8 cellular contexts compared by ENCODE assay signal in genomic region chr15:66698318-66698961, GRCh38. TPM values are rescaled to one million over a fixed set of nuclear protein-coding genes. Genes with fewer than 3 reads are reported as not detected.
DNase-seq lines count a peak whose midpoint lies in the region; ATAC-seq, FAIRE-seq and TF ChIP-seq lines count a peak whose summit lies in the region.

No MANE protein-coding gene starts in this region.

- H3K27me3 Mint-ChIP-seq in dendritic cell treated with granulocyte-macrophage colony-stimulating factor and Interleukin-4, amounts not matched to agents 40 ng/mL and 50 ng/mL, for 4 days, result peaks cover 14% of the 10 kb centered on the region

- intact Hi-C loops in OCI-LY7 (cut with micrococcal nuclease; ENCODE audit: unreplicated experiment), result loop anchor here (1.0 kb wide), 1 partner anchor 79 kb away; no protein-coding TSS in a partner anchor
- intact Hi-C loops in dendritic cell treated with granulocyte-macrophage colony-stimulating factor and Interleukin-4, amounts not matched to agents 40 ng/mL and 50 ng/mL, for 4 days (cut with micrococcal nuclease), result loop anchor here (1.0 kb wide), 1 partner anchor 79 kb away; no protein-coding TSS in a partner anchor

- TF ChIP-seq POLR2A in H54 (IDR thresholded peaks at IDR 0.05; ENCODE audit: low read depth, low read length), result no peak

- no peak overlapping the region for H2AFZ ChIP-seq in OCI-LY7 (ENCODE audit: low read length)

- H3K79me2 ChIP-seq in OCI-LY7 (ENCODE audit: insufficient read depth, low read depth, low read length), result no peaks in the 10 kb centered on the region

- H3K27ac ChIP-seq in BLaER1 treated with 17β-estradiol and CSF1 and Interleukin-3, amounts not matched to agents 10 nM and 100 nM, result no peak overlapping the region
- H3K27ac ChIP-seq in OCI-LY7 (ENCODE audit: low read depth, low read length, poor library complexity, severe bottlenecking), result no peak overlapping the region

- CTCF ChIA-PET in OCI-LY7 (lab: Charles Lee; ENCODE audit: unreplicated experiment), result interaction anchor here (1.2 kb wide), 1 partner anchor 14 kb away, joined by 3 read pairs; no protein-coding TSS in a partner anchor

- no peaks in the 10 kb centered on the region for H3K9me3 ChIP-seq in BLaER1 treated with 17β-estradiol and CSF1 and Interleukin-3, amounts not matched to agents 10 nM and 100 nM (replicated peaks in 1 of 11)
- no peaks in the 10 kb centered on the region for H3K9me3 ChIP-seq in OCI-LY7 (ENCODE audit: low read length)

- POLR2A ChIA-PET in OCI-LY7 (lab: Charles Lee), result interaction anchor here (1.0 kb wide), 1 partner anchor 12 kb away, joined by 6 read pairs; no protein-coding TSS in a partner anchor

- no peaks in the 10 kb centered on the region for H3K9me2 ChIP-seq in OCI-LY7 (ENCODE audit: insufficient read depth, low read length)

- peaks cover 10% of the 10 kb centered on the region for H3K36me3 Mint-ChIP-seq in dendritic cell treated with granulocyte-macrophage colony-stimulating factor and Interleukin-4, amounts not matched to agents 40 ng/mL and 50 ng/mL, for 4 days (ENCODE audit: low read depth)

- peaks cover 2 to 20% (median 14%) of the 10 kb centered on the region in 11 experiments; a peak in 20 of 22 replicates for H3K27me3 ChIP-seq in BLaER1 treated with 17β-estradiol and CSF1 and Interleukin-3, amounts not matched to agents 10 nM and 100 nM

- peak overlapping the region in 8 of 11 experiments; percentile 8 to 38 (median 16); a peak in 7 of 22 replicates for H3K4me2 ChIP-seq in BLaER1 treated with 17β-estradiol and CSF1 and Interleukin-3, amounts not matched to agents 10 nM and 100 nM
- no peak overlapping the region for H3K4me2 ChIP-seq in OCI-LY7 (ENCODE audit: low read length)

- DNase-seq in H54 (ENCODE audit: insufficient read length, low spot score), result peak; percentile 52
- DNase-seq in OCI-LY7 (ENCODE audit: low spot score), result peak; percentile 63
- peak; percentile 67 for DNase-seq in medulla oblongata (ENCODE audit: extremely low spot score)
- no peak for DNase-seq in omental fat pad (ENCODE audit: low spot score)

- BruUV-seq in OCI-LY7 (replicated peaks; lab: Mats Ljungman, UMichigan), result no TSS peak

- TF ChIP-seq CTCF in OCI-LY7 (conservative IDR thresholded peaks at IDR 0.05; ENCODE audit: low read length) (peak; percentile 79), omental fat pad (IDR thresholded peaks at IDR 0.05) (no peak)

- no peak overlapping the region for H3K4me3 Mint-ChIP-seq in dendritic cell treated with granulocyte-macrophage colony-stimulating factor and Interleukin-4, amounts not matched to agents 40 ng/mL and 50 ng/mL, for 4 days

- ATAC-seq in HG02642 (IDR thresholded peaks at IDR 0.05; ENCODE audit: poor library complexity, unreplicated experiment), result no peak
- no peak for ATAC-seq in omental fat pad (ENCODE audit: low FRiP score)
- ATAC-seq in HG03135 (IDR thresholded peaks at IDR 0.05; ENCODE audit: unreplicated experiment), result no peak

- H4K20me1 ChIP-seq in BLaER1 treated with 17β-estradiol and CSF1 and Interleukin-3, amounts not matched to agents 10 nM and 100 nM, result peaks cover 0 to 11% (median 5%) of the 10 kb centered on the region in 11 experiments; a peak in 15 of 22 replicates
- H4K20me1 ChIP-seq in OCI-LY7 (ENCODE audit: insufficient read depth, low read length), result no peaks in the 10 kb centered on the region

- no peak overlapping the region for H3K4me3 ChIP-seq in BLaER1 treated with 17β-estradiol and CSF1 and Interleukin-3, amounts not matched to agents 10 nM and 100 nM
- H3K4me3 ChIP-seq in OCI-LY7 (ENCODE audit: low read depth, low read length, poor library complexity, severe bottlenecking), result no peak overlapping the region

- peaks cover 22% of the 10 kb centered on the region for H3K4me1 Mint-ChIP-seq in dendritic cell treated with granulocyte-macrophage colony-stimulating factor and Interleukin-4, amounts not matched to agents 40 ng/mL and 50 ng/mL, for 4 days (ENCODE audit: low read depth)

- H3K9me3 Mint-ChIP-seq in dendritic cell treated with granulocyte-macrophage colony-stimulating factor and Interleukin-4, amounts not matched to agents 40 ng/mL and 50 ng/mL, for 4 days, result no peaks in the 10 kb centered on the region

- no peak for FAIRE-seq in H54 (lab: Jason Lieb, UNC)

- H3K27ac Mint-ChIP-seq in dendritic cell treated with granulocyte-macrophage colony-stimulating factor and Interleukin-4, amounts not matched to agents 40 ng/mL and 50 ng/mL, for 4 days, result peak overlapping the region; percentile 8

- no peak overlapping the region for H3K9ac ChIP-seq in BLaER1 treated with 17β-estradiol and CSF1 and Interleukin-3, amounts not matched to agents 10 nM and 100 nM

- H3K36me3 ChIP-seq in BLaER1 treated with 17β-estradiol and CSF1 and Interleukin-3, amounts not matched to agents 10 nM and 100 nM, result no peaks in the 10 kb centered on the region
- no peaks in the 10 kb centered on the region for H3K36me3 ChIP-seq in OCI-LY7 (ENCODE audit: insufficient read depth, low read length)

- H3K4me1 ChIP-seq in BLaER1 treated with 17β-estradiol and CSF1 and Interleukin-3, amounts not matched to agents 10 nM and 100 nM, result peaks cover 2 to 38% (median 33%) of the 10 kb centered on the region in 10 experiments; a peak in 19 of 20 replicates
- H3K4me1 ChIP-seq in OCI-LY7 (ENCODE audit: insufficient read depth, low read length, poor library complexity, severe bottlenecking), result peaks cover 38% of the 10 kb centered on the region

RNA-seq across cellular contexts. Expression of gene SMAD6, which starts 3.6 kb away (rescaled TPM):
- 15.3 and 16.1 TPM in 2 replicates for total RNA-seq in OCI-LY7 (2014; rRNA removed; shearing (Covaris generic))
- total RNA-seq in OCI-LY7 (2022) (11.8 and 14.6 TPM in 2 replicates), omental fat pad (10 to 100 TPM; 15.6 to 44.9 (median 23.8) TPM)
